9 cellular contexts compared by ENCODE assay signal in genomic region chr6:118705799-118706481, GRCh38. TPM values are rescaled to one million over a fixed set of nuclear protein-coding genes. Genes with fewer than 3 reads are reported as not detected.
DNase-seq lines count a peak whose midpoint lies in the region; ATAC-seq and TF ChIP-seq lines count a peak whose summit lies in the region.
"Had no signal": no experiment of that assay in that cellular context is flagged by ENCODE, and none has a peak within 500 bp of the region (broad histone marks: within the 10 kb centered on the region; RNA-seq: fewer than 3 reads in every experiment).

No MANE protein-coding gene starts in this region.

- H3K36me3 ChIP-seq in tibial nerve (no peaks in the 10 kb centered on the region), right lobe of liver (no peaks in the 10 kb centered on the region)

- H3K27me3 ChIP-seq in tibial nerve (no peaks in the 10 kb centered on the region), right lobe of liver (no peaks in the 10 kb centered on the region)

- peak overlapping the region; percentile 90 for H3K27ac Mint-ChIP-seq in activated naive CD4-positive, alpha-beta T cell treated with anti-CD3 and anti-CD28 coated beads, Interleukin-2, amount 50 U/mL, for 24 hours
- peak overlapping the region; percentile 95 to 98 (median 97) for H3K27ac Mint-ChIP-seq in immature natural killer cell

- H3K4me1 Mint-ChIP-seq in activated naive CD4-positive, alpha-beta T cell treated with anti-CD3 and anti-CD28 coated beads, Interleukin-2, amount 50 U/mL, for 24 hours, result peaks cover 83% of the 10 kb centered on the region
- peaks cover 71 to 81% of the 10 kb centered on the region in 2 donors for H3K4me1 Mint-ChIP-seq in immature natural killer cell

- DNase-seq in EL (peak; percentile 88), immature natural killer cell (peak; percentile 38 to 47 (median 41)), tibial nerve (ENCODE audit: low spot score in 2 of 2) (no peak), NCI-H82 (lab: John Stamatoyannopoulos, UW) (no peak), right lobe of liver (no peak)

- intact Hi-C loops in right lobe of liver (cut with DNase I), result no loop called here

- peaks cover 0 to 55% (median 14%) of the 10 kb centered on the region in 4 donors for H3K4me1 ChIP-seq in tibial nerve
- peaks cover 0 to 4% (median 0%) of the 10 kb centered on the region in 4 donors for H3K4me1 ChIP-seq in right lobe of liver

- no peak for TF ChIP-seq CTCF in tibial nerve (IDR thresholded peaks at IDR 0.05)
- no peak for TF ChIP-seq CTCF in right lobe of liver (IDR thresholded peaks at IDR 0.05)

- no peak for TF ChIP-seq POLR2A in tibial nerve (IDR thresholded peaks at IDR 0.05)
- TF ChIP-seq POLR2A in right lobe of liver (IDR thresholded peaks at IDR 0.05), result no peak

- TF ChIP-seq EP300 in tibial nerve (IDR thresholded peaks at IDR 0.05), result no peak

- peak overlapping the region; percentile 98 for H3K4me3 Mint-ChIP-seq in activated naive CD4-positive, alpha-beta T cell treated with anti-CD3 and anti-CD28 coated beads, Interleukin-2, amount 50 U/mL, for 24 hours
- peak overlapping the region; percentile 85 to 96 (median 92) for H3K4me3 Mint-ChIP-seq in immature natural killer cell

- 14 to 16% methylated on average over 4 of the region's 4 CpGs for WGBS in tibial nerve, 2 donors
- WGBS in right lobe of liver (ENCODE audit: insufficient coverage, low coverage, low lambda C conversion rate, missing lambda C conversion rate), result 39% methylated on average over 4 of the region's 4 CpGs

- H3K27ac ChIP-seq in tibial nerve (peak overlapping the region in 3 of 4 donors; percentile 21 to 77 (median 53)), right lobe of liver (no peak overlapping the region)
- H3K27ac ChIP-seq: VCaP had no signal

- H3K4me3 ChIP-seq in tibial nerve (peak overlapping the region in 2 of 4 donors; percentile 10 to 28), right lobe of liver (no peak overlapping the region)

- H3K9me3 Mint-ChIP-seq in activated naive CD4-positive, alpha-beta T cell treated with anti-CD3 and anti-CD28 coated beads, Interleukin-2, amount 50 U/mL, for 24 hours, result no peaks in the 10 kb centered on the region
- H3K9me3 Mint-ChIP-seq in immature natural killer cell, result no peaks in the 10 kb centered on the region

- ATAC-seq in GM19467 (IDR thresholded peaks at IDR 0.05; ENCODE audit: unreplicated experiment), result peak; percentile 28
- peak; percentile 33 for ATAC-seq in HG03521 (IDR thresholded peaks at IDR 0.05; ENCODE audit: unreplicated experiment)
- ATAC-seq in right lobe of liver, result no peak

- H3K36me3 Mint-ChIP-seq in activated naive CD4-positive, alpha-beta T cell treated with anti-CD3 and anti-CD28 coated beads, Interleukin-2, amount 50 U/mL, for 24 hours, result peaks cover 17% of the 10 kb centered on the region
- peaks cover 7 to 9% (median 7%) of the 10 kb centered on the region in 3 donors for H3K36me3 Mint-ChIP-seq in immature natural killer cell

- no peaks in the 10 kb centered on the region for H3K9me3 ChIP-seq in tibial nerve
- no peaks in the 10 kb centered on the region for H3K9me3 ChIP-seq in right lobe of liver

- no peaks in the 10 kb centered on the region for H3K27me3 Mint-ChIP-seq in activated naive CD4-positive, alpha-beta T cell treated with anti-CD3 and anti-CD28 coated beads, Interleukin-2, amount 50 U/mL, for 24 hours
- peaks cover 7 to 13% (median 12%) of the 10 kb centered on the region in 3 donors for H3K27me3 Mint-ChIP-seq in immature natural killer cell (ENCODE audit: low read depth in 3 of 3)

RNA-seq across cellular contexts. Expression of gene CEP85L, which starts 54.5 kb away (rescaled TPM):
- 10 to 100 TPM; 20.1 to 23.5 (median 21.5) TPM for polyA plus RNA-seq in immature natural killer cell
- 10 to 100 TPM; 26.7 to 47.4 (median 37.8) TPM for total RNA-seq in tibial nerve
- 1 to 10 TPM; 2.9 to 8.7 (median 4.1) TPM for total RNA-seq in right lobe of liver

Comparison
In these comparisons a context has a peak if more than half of its experiments do, and no peak if none do; other contexts are left out.
1. DNase-seq: peak in EL (single experiment) and immature natural killer cell (3 of 3); none in tibial nerve (0 of 2), NCI-H82 (single experiment) and right lobe of liver (0 of 3).
2. ATAC-seq: peak in GM19467 (single experiment) and HG03521 (single experiment); none in right lobe of liver (0 of 4).
3. H3K27ac ChIP-seq: peak in tibial nerve (3 of 4); none in right lobe of liver (0 of 3).